Comparison of ENCODE assay signal across 23 cellular contexts in genomic region chr19:30349131-30349730, GRCh38. TPM values are rescaled to one million over a fixed set of nuclear protein-coding genes. Genes with fewer than 3 reads are reported as not detected.
"Had no signal": no experiment of that assay in that cellular context is flagged by ENCODE, and none has a peak within 500 bp of the region (broad histone marks: within the 10 kb centered on the region; RNA-seq: fewer than 3 reads in every experiment).

No MANE protein-coding gene starts in this region.

- H3K9me3 ChIP-seq: esophagus muscularis mucosa, gastroesophageal sphincter, mucosa of descending colon, right lobe of liver, thoracic aorta, upper lobe of left lung had no signal

- H3K27me3 Mint-ChIP-seq: naive B cell had no signal

- H3K4me3 ChIP-seq: esophagus muscularis mucosa, gastroesophageal sphincter, mucosa of descending colon, right lobe of liver, smooth muscle cell, thoracic aorta, upper lobe of left lung had no signal

- H3K4me2 ChIP-seq: smooth muscle cell had no signal

- H3K27ac Mint-ChIP-seq: activated naive CD4-positive, alpha-beta T cell treated with anti-CD3 and anti-CD28 coated beads, Interleukin-2, amount 50 U/mL, for 24 hours; stimulated activated naive B cell treated with anti-CD40 and anti-IgM and Interleukin-4, amounts not matched to agents 10 μg/mL and 1 μg/mL and 100 μg/mL, for 72 hours had no signal

- H3K36me3 ChIP-seq: esophagus muscularis mucosa, gastroesophageal sphincter, right lobe of liver, thoracic aorta, upper lobe of left lung had no signal

- H3K4me3 Mint-ChIP-seq: activated naive CD4-positive, alpha-beta T cell treated with anti-CD3 and anti-CD28 coated beads, Interleukin-2, amount 50 U/mL, for 24 hours; naive B cell; neural crest cell; stimulated activated naive B cell treated with anti-CD40 and anti-IgM and Interleukin-4, amounts not matched to agents 10 μg/mL and 1 μg/mL and 100 μg/mL, for 72 hours had no signal

- DNase-seq: activated CD4-positive, CD25-positive, alpha-beta regulatory T cell treated with anti-CD3 and anti-CD28 coated beads, Interleukin-2, amount 50 U/mL, for 72 hours; activated CD8-positive, alpha-beta memory T cell treated with anti-CD3 and anti-CD28 coated beads for 24 hours; activated gamma-delta T cell; effector CD8-positive, alpha-beta T cell; kidney glomerular epithelial cell; left ventricle myocardium superior; mucosa of descending colon; naive B cell; stimulated activated CD4-positive, alpha-beta T cell treated with anti-CD3 and anti-CD28 coated beads, Interleukin-4, amount 100 ng/mL, for 4 hours; stimulated activated naive B cell treated with anti-CD40 and anti-IgM and Interleukin-4, amounts not matched to agents 10 μg/mL and 1 μg/mL and 100 μg/mL, for 72 hours; T1000 had no signal

- H3K9me3 Mint-ChIP-seq: activated naive CD4-positive, alpha-beta T cell treated with anti-CD3 and anti-CD28 coated beads, Interleukin-2, amount 50 U/mL, for 24 hours had no signal

- H3K36me3 Mint-ChIP-seq: activated naive CD4-positive, alpha-beta T cell treated with anti-CD3 and anti-CD28 coated beads, Interleukin-2, amount 50 U/mL, for 24 hours; naive B cell; stimulated activated naive B cell treated with anti-CD40 and anti-IgM and Interleukin-4, amounts not matched to agents 10 μg/mL and 1 μg/mL and 100 μg/mL, for 72 hours had no signal

- H3K4me1 Mint-ChIP-seq: activated naive CD4-positive, alpha-beta T cell treated with anti-CD3 and anti-CD28 coated beads, Interleukin-2, amount 50 U/mL, for 24 hours; naive B cell; stimulated activated naive B cell treated with anti-CD40 and anti-IgM and Interleukin-4, amounts not matched to agents 10 μg/mL and 1 μg/mL and 100 μg/mL, for 72 hours had no signal

- H3K27ac ChIP-seq: esophagus muscularis mucosa, gastroesophageal sphincter, right lobe of liver, thoracic aorta, upper lobe of left lung had no signal

- H3K4me1 ChIP-seq: esophagus muscularis mucosa, gastroesophageal sphincter, right lobe of liver, upper lobe of left lung had no signal

- H3K27me3 ChIP-seq: right lobe of liver, upper lobe of left lung had no signal

RNA-seq across cellular contexts. Expression of gene ZNF536, which starts 23.0 kb away (rescaled TPM):
- total RNA-seq: endothelial cell of umbilical vein; osteocyte; pulmonary artery endothelial cell; smooth muscle cell; T-helper 1 cell treated with Interleukin-12 subunit alpha and Interleukin-12 subunit beta and Interleukin-4 antibody, amounts not matched to agents 30 ng/mL and 1 ng/mL, for 36 hours had no signal
- polyA plus RNA-seq: endothelial cell of umbilical vein, smooth muscle cell had no signal
